ENCODE assay signal across 23 cellular contexts in genomic region chr9:134939080-134939733, GRCh38. TPM values are rescaled to one million over a fixed set of nuclear protein-coding genes. Genes with fewer than 3 reads are reported as not detected.
DNase-seq lines count a peak whose midpoint lies in the region; ATAC-seq and TF ChIP-seq lines count a peak whose summit lies in the region.
"Had no signal": no experiment of that assay in that cellular context is flagged by ENCODE, and none has a peak within 500 bp of the region (broad histone marks: within the 10 kb centered on the region; RNA-seq: fewer than 3 reads in every experiment).

No MANE protein-coding gene starts in this region.

- H3K27ac ChIP-seq in IMR-90 (ENCODE audit: insufficient read depth, low read length) (no peak overlapping the region), RWPE2 (ENCODE audit: poor library complexity, severe bottlenecking) (no peak overlapping the region), spleen (no peak overlapping the region), Karpas-422 (ENCODE audit: low read length) (no peak overlapping the region)
- H3K27ac ChIP-seq: GM23248 had no signal

- POLR2A ChIA-PET in IMR-90 (lab: Charles Lee; ENCODE audit: unreplicated experiment) = no interaction called here

- H3K4me2 ChIP-seq in IMR-90 (ENCODE audit: low read depth, low read length) (no peak overlapping the region), Karpas-422 (ENCODE audit: low read depth, low read length, poor library complexity, severe bottlenecking) (no peak overlapping the region)

- H3K27me3 Mint-ChIP-seq in dendritic cell treated with granulocyte-macrophage colony-stimulating factor and Interleukin-4, amounts not matched to agents 40 ng/mL and 50 ng/mL, for 4 days = peaks cover 56% of the 10 kb centered on the region

- H2BK15ac ChIP-seq in IMR-90 (ENCODE audit: low read depth, low read length) = no peak overlapping the region

- H3K23ac ChIP-seq in IMR-90 (ENCODE audit: low read depth, low read length) = no peak overlapping the region

- no peak for TF ChIP-seq CTCF in IMR-90 (conservative IDR thresholded peaks at IDR 0.05; ENCODE audit: low read depth, low read length)
- no peak for TF ChIP-seq CTCF in RWPE2 (IDR thresholded peaks at IDR 0.05; ENCODE audit: poor library complexity, severe bottlenecking)
- TF ChIP-seq CTCF in spleen (IDR thresholded peaks at IDR 0.05 in 8 of 11, conservative IDR thresholded peaks at IDR 0.05 in 3 of 11) = no peak

- ATAC-seq in IMR-90 (ENCODE audit: low read depth) (no peak), RWPE2 (ENCODE audit: low read depth) (peak; percentile 35; the same call in 1 of the 3 replicates), HG02798 (IDR thresholded peaks at IDR 0.05; ENCODE audit: poor library complexity, unreplicated experiment) (no peak)
- ATAC-seq: SK-N-SH treated with all-trans-retinoic acid at 6 μM for 48 hours had no signal

- H2AK5ac ChIP-seq in IMR-90 (ENCODE audit: low read depth, low read length) = no peak overlapping the region

- H3K56ac ChIP-seq in IMR-90 (ENCODE audit: extremely low read depth, insufficient read depth, low read length) = no peak overlapping the region

- no peaks in the 10 kb centered on the region for H3K9me3 Mint-ChIP-seq in dendritic cell treated with granulocyte-macrophage colony-stimulating factor and Interleukin-4, amounts not matched to agents 40 ng/mL and 50 ng/mL, for 4 days
- H3K9me3 Mint-ChIP-seq: CD4-positive, alpha-beta memory T cell; IgD-negative memory B cell had no signal

- no peak for TF ChIP-seq RAD21 in IMR-90 (IDR thresholded peaks at IDR 0.05; ENCODE audit: low read length)

- H3K27ac Mint-ChIP-seq in dendritic cell treated with granulocyte-macrophage colony-stimulating factor and Interleukin-4, amounts not matched to agents 40 ng/mL and 50 ng/mL, for 4 days = peak overlapping the region; percentile 79
- H3K27ac Mint-ChIP-seq: CD4-positive, alpha-beta memory T cell; IgD-negative memory B cell had no signal

- H3K79me2 ChIP-seq in Karpas-422 (ENCODE audit: low read length) = no peaks in the 10 kb centered on the region

- H3K36me3 Mint-ChIP-seq in dendritic cell treated with granulocyte-macrophage colony-stimulating factor and Interleukin-4, amounts not matched to agents 40 ng/mL and 50 ng/mL, for 4 days (ENCODE audit: low read depth) = no peaks in the 10 kb centered on the region
- H3K36me3 Mint-ChIP-seq: CD4-positive, alpha-beta memory T cell; IgD-negative memory B cell had no signal

- no peak overlapping the region for H2BK120ac ChIP-seq in IMR-90 (ENCODE audit: low read depth, low read length)

- H4K20me1 ChIP-seq in IMR-90 (ENCODE audit: insufficient read depth, low read length) (no peaks in the 10 kb centered on the region), Karpas-422 (ENCODE audit: insufficient read depth, low read depth, low read length) (no peaks in the 10 kb centered on the region)

- WGBS in IMR-90 (ENCODE audit: extremely low coverage in 2 of 2, insufficient read length in 1 of 2), 2 experiments = 77% methylated on average over 11 of the region's 16 CpGs; no CpG with 5 or more reads in 1 of the 2 experiments
- 84 to 87% (median 86%) methylated on average over 15 to 16 of the region's 16 CpGs for WGBS in spleen, 5 donors

- DNase-seq in IMR-90 (no peak), RWPE2 (ENCODE audit: low spot score) (peak; percentile 45), spleen (peak; percentile 28), Karpas-422 (no peak), UCSD-AML1 (lab: John Stamatoyannopoulos, UW; ENCODE audit: unreplicated experiment) (no peak)
- DNase-seq: Caco-2; CD4-positive, alpha-beta memory T cell; DMS 273 treated with DMSO at 0.1 percent for 48 hours; DMS79 treated with DMSO at 0.1 percent for 48 hours; GM23248; HCEC 1CT; NCI-H1694; NCI-H2081 treated with DMSO at 0.1 percent for 48 hours; NCI-H2171 treated with DMSO at 0.1 percent for 48 hours; NCI-H526 treated with DMSO at 0.1 percent for 48 hours; RPMI8226 had no signal

- in situ Hi-C loops in IMR-90 (cut with MboI; ENCODE audit: low sequenced_read_pairs) = no loop called here

- H3K9ac ChIP-seq in IMR-90 (ENCODE audit: low read depth, low read length) = no peak overlapping the region
- H3K9ac ChIP-seq in Karpas-422 (ENCODE audit: low read length) = no peak overlapping the region
- H3K9ac ChIP-seq: GM23248 had no signal

- H4K5ac ChIP-seq in IMR-90 (ENCODE audit: low read depth, low read length) = no peak overlapping the region

- no peak overlapping the region for H2BK5ac ChIP-seq in IMR-90 (ENCODE audit: low read depth, low read length, poor library complexity, severe bottlenecking)

- no peak overlapping the region for H3K4me3 ChIP-seq in IMR-90 (ENCODE audit: insufficient read depth, low read depth, low read length)
- no peak overlapping the region for H3K4me3 ChIP-seq in RWPE2 (ENCODE audit: severe bottlenecking)
- no peak overlapping the region for H3K4me3 ChIP-seq in spleen
- H3K4me3 ChIP-seq in Karpas-422 (ENCODE audit: low read length) = no peak overlapping the region
- H3K4me3 ChIP-seq: GM23248 had no signal

- H2AK9ac ChIP-seq in IMR-90 (replicated peaks; ENCODE audit: low read depth, low read length, poor library complexity) = no peak overlapping the region

- H2AFZ ChIP-seq in IMR-90 (replicated peaks; ENCODE audit: low read length, poor library complexity) (peak overlapping the region; percentile 43), Karpas-422 (ENCODE audit: low read length) (no peak overlapping the region)
- H2AFZ ChIP-seq: GM23248 had no signal

- intact Hi-C loops in IMR-90 (cut with micrococcal nuclease) = no loop called here
- intact Hi-C loops in dendritic cell treated with granulocyte-macrophage colony-stimulating factor and Interleukin-4, amounts not matched to agents 40 ng/mL and 50 ng/mL, for 4 days (cut with micrococcal nuclease) = no loop called here
- intact Hi-C loops in spleen (cut with DNase I; ENCODE audit: low total_unique reads) = no loop called here

- H3K4me3 Mint-ChIP-seq in dendritic cell treated with granulocyte-macrophage colony-stimulating factor and Interleukin-4, amounts not matched to agents 40 ng/mL and 50 ng/mL, for 4 days = no peak overlapping the region
- H3K4me3 Mint-ChIP-seq: CD4-positive, alpha-beta memory T cell; IgD-negative memory B cell had no signal

- peaks cover 58% of the 10 kb centered on the region for H3K4me1 Mint-ChIP-seq in dendritic cell treated with granulocyte-macrophage colony-stimulating factor and Interleukin-4, amounts not matched to agents 40 ng/mL and 50 ng/mL, for 4 days (ENCODE audit: low read depth)
- H3K4me1 Mint-ChIP-seq: CD4-positive, alpha-beta memory T cell had no signal

- no peaks in the 10 kb centered on the region for H3K79me1 ChIP-seq in IMR-90 (ENCODE audit: low read depth in 1 of 2, low read length in 2 of 2)

- CTCF ChIA-PET in IMR-90 (lab: Yijun Ruan, JAX) = no interaction called here

- H3K36me3 ChIP-seq in IMR-90 (ENCODE audit: control insufficient read depth, insufficient read depth, low read length) (no peaks in the 10 kb centered on the region), RWPE2 (ENCODE audit: low read depth) (no peaks in the 10 kb centered on the region), spleen (no peaks in the 10 kb centered on the region), Karpas-422 (ENCODE audit: insufficient read depth, low read length) (no peaks in the 10 kb centered on the region)

- dilution Hi-C loops in IMR-90 (cut with HindIII; ENCODE audit: low sequenced_read_pairs, unreplicated experiment) = no loop called here

- H2BK20ac ChIP-seq in IMR-90 (ENCODE audit: low read depth, low read length) = no peak overlapping the region

- H3K4me1 ChIP-seq in IMR-90 (ENCODE audit: control insufficient read depth, insufficient read depth, low read length) = no peaks in the 10 kb centered on the region
- H3K4me1 ChIP-seq in RWPE2 (ENCODE audit: insufficient read depth, poor library complexity, severe bottlenecking) = no peaks in the 10 kb centered on the region
- H3K4me1 ChIP-seq in spleen = peaks cover 0 to 54% (median 38%) of the 10 kb centered on the region in 6 donors
- H3K4me1 ChIP-seq in Karpas-422 (ENCODE audit: low read length) = peaks cover 21% of the 10 kb centered on the region
- H3K4me1 ChIP-seq: Caco-2 had no signal

- no peak overlapping the region for H3K18ac ChIP-seq in IMR-90 (ENCODE audit: low read depth, low read length)

- no peak overlapping the region for H3K4ac ChIP-seq in IMR-90 (ENCODE audit: low read depth, low read length)

- H3K14ac ChIP-seq in IMR-90 (replicated peaks; ENCODE audit: low read depth, low read length) = no peak overlapping the region

- no peaks in the 10 kb centered on the region for H3K9me1 ChIP-seq in IMR-90 (ENCODE audit: insufficient read depth, low read length)

- BruUV-seq in IMR-90 (replicated peaks; lab: Mats Ljungman, UMichigan) = no TSS peak

- TF ChIP-seq POLR2A in IMR-90 (IDR thresholded peaks at IDR 0.05; ENCODE audit: low read depth, low read length) (no peak), spleen (IDR thresholded peaks at IDR 0.05) (no peak)

- H3K27me3 ChIP-seq in IMR-90 (ENCODE audit: control insufficient read depth, insufficient read depth, low read length) = peaks cover 62% of the 10 kb centered on the region
- H3K27me3 ChIP-seq in RWPE2 (ENCODE audit: insufficient read depth, poor library complexity, severe bottlenecking) = peaks cover 68% of the 10 kb centered on the region
- H3K27me3 ChIP-seq in spleen (replicated peaks in 1 of 7) = peaks cover 0 to 75% (median 7%) of the 10 kb centered on the region in 7 donors
- no peaks in the 10 kb centered on the region for H3K27me3 ChIP-seq in Karpas-422 (ENCODE audit: low read length)

- H3K9me3 ChIP-seq in IMR-90 (ENCODE audit: control insufficient read depth, insufficient read depth, low read length) (no peaks in the 10 kb centered on the region), RWPE2 (ENCODE audit: severe bottlenecking) (no peaks in the 10 kb centered on the region), spleen (no peaks in the 10 kb centered on the region), Karpas-422 (ENCODE audit: low read length) (no peaks in the 10 kb centered on the region)
- H3K9me3 ChIP-seq: Caco-2 had no signal

- no peaks in the 10 kb centered on the region for H3K9me2 ChIP-seq in Karpas-422 (replicated peaks; ENCODE audit: insufficient read depth, low read length)

- no peak overlapping the region for H4K8ac ChIP-seq in IMR-90 (ENCODE audit: low read depth in 2 of 2, low read length in 2 of 2)

- H4K91ac ChIP-seq in IMR-90 (ENCODE audit: insufficient read depth, low read depth, low read length) = no peak overlapping the region

RNA-seq across cellular contexts. Expression of gene FCN1, which starts 21.5 kb away (rescaled TPM):
- not detected in 2 replicates for total RNA-seq in IMR-90 (2012; rRNA removed)
- polyA plus RNA-seq in IMR-90 (2012; rRNA removed) = not detected in 2 replicates
- not detected in 2 replicates for polyA plus RNA-seq in IMR-90 (2012; cell fraction: cytosol; rRNA removed)
- not detected in 2 replicates for polyA plus RNA-seq in IMR-90 (2012; cell fraction: nucleus; rRNA removed; ENCODE audit: low replicate concordance)
- 100 to 1,000 TPM in 3 of 7 donors, 10 to 100 TPM in 4; 33.1 to 209 (median 77.5) TPM for total RNA-seq in spleen
- 10 to 100 TPM in 2 of 3 donors, 1 to 10 TPM in 1; 5.2 to 30.0 (median 21.9) TPM for polyA plus RNA-seq in spleen
- total RNA-seq in Karpas-422 (2014; rRNA removed; shearing (Covaris generic); ENCODE audit: low replicate concordance) = not detected in 2 replicates
- total RNA-seq: Caco-2, GM23248, HT1080, M059J had no signal
- polyA plus RNA-seq: BJ, GM23248 had no signal

RNA-seq across cellular contexts. Expression of gene FCN2, which starts 58.6 kb away (rescaled TPM):
- not detected in 2 replicates for total RNA-seq in IMR-90 (2012; rRNA removed)
- polyA plus RNA-seq in IMR-90 (2012; rRNA removed) = not detected in 2 replicates
- polyA plus RNA-seq in IMR-90 (2012; cell fraction: cytosol; rRNA removed) = not detected in 2 replicates
- not detected in 2 replicates for polyA plus RNA-seq in IMR-90 (2012; cell fraction: nucleus; rRNA removed; ENCODE audit: low replicate concordance)
- total RNA-seq in spleen = 1 to 10 TPM in 4 of 7 donors, under 1 TPM in 2, not detected in 1; 0.65 to 7.6 (median 1.9) TPM
- polyA plus RNA-seq in spleen = 1 to 10 TPM in 2 of 3 donors, under 1 TPM in 1; 0.38 to 3.7 (median 1.0) TPM
- total RNA-seq in Karpas-422 (2014; rRNA removed; shearing (Covaris generic); ENCODE audit: low replicate concordance) = not detected in 2 replicates
- total RNA-seq: Caco-2; CD4-positive, alpha-beta memory T cell; GM23248; HT1080; M059J had no signal
- polyA plus RNA-seq: BJ; CD4-positive, alpha-beta memory T cell; GM23248; IgD-negative memory B cell had no signal

Comparison
In these comparisons a context has a peak if more than half of its experiments do, and no peak if none do; other contexts are left out.
1. DNase-seq: peak in RWPE2 (single experiment) and spleen (single experiment); none in IMR-90 (single experiment), Karpas-422 (single experiment) and UCSD-AML1 (single experiment).
2. RNA of gene FCN1, which starts 21.5 kb away (total RNA-seq): 33.1 to 209 TPM in spleen; not detected in IMR-90 and not detected in Karpas-422; every median in the first group is over 10 times any median in the second.